In genomic region chr18:903703-904102, GRCh38 we compare ENCODE assay signal across 8 cellular contexts. TPM values are rescaled to one million over a fixed set of nuclear protein-coding genes. Genes with fewer than 3 reads are reported as not detected.
DNase-seq lines count a peak whose midpoint lies in the region; ATAC-seq and TF ChIP-seq lines count a peak whose summit lies in the region.

No MANE protein-coding gene starts in this region.

- no peak for TF ChIP-seq CTCF in BE2C (IDR thresholded peaks at IDR 0.05; ENCODE audit: low read depth, low read length)

- H3K36me3 ChIP-seq in BE2C: no peaks in the 10 kb centered on the region

- intact Hi-C loops in head of caudate nucleus (cut with DNase I): no loop called here

- peaks cover 4% of the 10 kb centered on the region; the same call in 1 of the 2 replicates for H3K4me1 ChIP-seq in BE2C

- peak overlapping the region; percentile 68 for H3K4me3 ChIP-seq in BE2C (ENCODE audit: low read depth, low read length)

- H3K27me3 ChIP-seq in BE2C: no peaks in the 10 kb centered on the region

- H3K9me3 ChIP-seq in BE2C: no peaks in the 10 kb centered on the region

- DNase-seq in BE2C: peak; percentile 27
- peak; percentile 31 for DNase-seq in KBM-7
- DNase-seq in activated CD4-positive, alpha-beta T cell treated with anti-CD3 and anti-CD28 coated beads, Interleukin-2, amount 50 U/mL, for 48 hours: peak; percentile 50 to 54
- peak in 29 of 42 donors; percentile 7 to 71 (median 34) for DNase-seq in head of caudate nucleus
- DNase-seq in stimulated activated CD4-positive, alpha-beta T cell treated with anti-CD3 and anti-CD28 coated beads, Interleukin-1b, Interleukin-23, amount 100 ng/mL, for 48 hours: peak; percentile 53
- DNase-seq in NCI-H1694 (lab: John Stamatoyannopoulos, UW): no peak
- no peak for DNase-seq in NCI-H1048 (lab: John Stamatoyannopoulos, UW)

- no peak for ATAC-seq in GM19397 (IDR thresholded peaks at IDR 0.05; ENCODE audit: unreplicated experiment)

- in situ Hi-C loops in KBM-7 (cut with MboI; ENCODE audit: low pct_unique_long_range_greater_than_20kb, low sequenced_read_pairs): no loop called here

RNA-seq across cellular contexts. Expression of gene ADCYAP1, which starts 1.0 kb away (rescaled TPM):
- 30.1 TPM for polyA plus RNA-seq in BE2C (2012; ENCODE audit: insufficient read depth, insufficient read length, low read depth)

Comparison
In these comparisons a context has a peak if more than half of its experiments do, and no peak if none do; other contexts are left out.
1. DNase-seq: peak in BE2C (single experiment), KBM-7 (single experiment), activated CD4-positive, alpha-beta T cell treated with anti-CD3 and anti-CD28 coated beads, Interleukin-2, amount 50 U/mL, for 48 hours (2 of 2), head of caudate nucleus (29 of 42) and stimulated activated CD4-positive, alpha-beta T cell treated with anti-CD3 and anti-CD28 coated beads, Interleukin-1b, Interleukin-23, amount 100 ng/mL, for 48 hours (single experiment); none in NCI-H1694 (single experiment) and NCI-H1048 (single experiment).